In genomic region chr2:67304300-67304890, GRCh38 we compare ENCODE assay signal across 19 cellular contexts.
A peak's percentile ranks its signal among the peaks of the same experiment; 100 is the strongest.
DNase-seq lines count a peak whose midpoint lies in the region; ATAC-seq and TF ChIP-seq lines count a peak whose summit lies in the region.
"Had no signal": no experiment of that assay in that cellular context is flagged by ENCODE, and none has a peak within 500 bp of the region (broad histone marks: within the 10 kb centered on the region; RNA-seq: fewer than 3 reads in every experiment).

No MANE protein-coding gene starts in this region.

- dilution Hi-C loops in IMR-90 (cut with HindIII; ENCODE audit: low sequenced_read_pairs, unreplicated experiment), result no loop called here

- no peak overlapping the region for H2AK9ac ChIP-seq in IMR-90 (replicated peaks; ENCODE audit: low read depth, low read length, poor library complexity)

- H3K4me2 ChIP-seq in SK-N-SH, result no peak overlapping the region
- no peak overlapping the region for H3K4me2 ChIP-seq in IMR-90 (ENCODE audit: low read depth, low read length)

- TF ChIP-seq EP300 in SK-N-SH (IDR thresholded peaks at IDR 0.05; ENCODE audit: borderline replicate concordance in 1 of 2, low read depth in 1 of 2, low read length in 1 of 2), result no peak

- H2AFZ ChIP-seq in SK-N-SH (ENCODE audit: low read depth) (peak overlapping the region; percentile 35; the same call in 1 of the 2 replicates), IMR-90 (replicated peaks; ENCODE audit: low read length, poor library complexity) (no peak overlapping the region)

- TF ChIP-seq CTCF in SK-N-SH (IDR thresholded peaks at IDR 0.05) (no peak), IMR-90 (conservative IDR thresholded peaks at IDR 0.05; ENCODE audit: low read depth, low read length) (no peak)

- no peak overlapping the region for H3K23ac ChIP-seq in IMR-90 (ENCODE audit: low read depth, low read length)

- H3K56ac ChIP-seq in IMR-90 (ENCODE audit: extremely low read depth, insufficient read depth, low read length), result no peak overlapping the region

- H3K18ac ChIP-seq in IMR-90 (ENCODE audit: low read depth, low read length), result no peak overlapping the region

- TF ChIP-seq RAD21 in SK-N-SH (IDR thresholded peaks at IDR 0.05; ENCODE audit: low read length) (no peak), IMR-90 (IDR thresholded peaks at IDR 0.05; ENCODE audit: low read length) (no peak)

- no peak overlapping the region; the same call in 1 of the 2 replicates for H4K91ac ChIP-seq in IMR-90 (ENCODE audit: insufficient read depth, low read depth, low read length)

- no peak overlapping the region for H3K14ac ChIP-seq in IMR-90 (replicated peaks; ENCODE audit: low read depth, low read length)

- peaks cover 7% of the 10 kb centered on the region; the same call in 1 of the 2 replicates for H3K9me1 ChIP-seq in IMR-90 (ENCODE audit: insufficient read depth, low read length)

- H3K9ac ChIP-seq in SK-N-SH (no peak overlapping the region), IMR-90 (ENCODE audit: low read depth, low read length) (no peak overlapping the region)

- H3K27ac ChIP-seq in SK-N-SH (ENCODE audit: low read depth in 2 of 2, low read length in 1 of 2), result no peak overlapping the region
- no peak overlapping the region for H3K27ac ChIP-seq in IMR-90 (ENCODE audit: insufficient read depth, low read length)
- H3K27ac ChIP-seq: C4-2B, HL-60, RWPE1, SJSA1 had no signal

- ATAC-seq in SK-N-SH treated with all-trans-retinoic acid at 6 μM for 48 hours (no peak), IMR-90 (ENCODE audit: low read depth) (no peak), GM19023 (IDR thresholded peaks at IDR 0.05; ENCODE audit: unreplicated experiment) (no peak)

- no peak overlapping the region for H3K4ac ChIP-seq in IMR-90 (ENCODE audit: low read depth, low read length)

- H4K5ac ChIP-seq in IMR-90 (ENCODE audit: low read depth, low read length), result no peak overlapping the region

- H3K4me1 ChIP-seq in SK-N-SH (ENCODE audit: control insufficient read depth in 1 of 2, insufficient read depth in 2 of 2, low read depth in 1 of 2, low read length in 1 of 2) (no peaks in the 10 kb centered on the region), IMR-90 (ENCODE audit: control insufficient read depth, insufficient read depth, low read length) (peaks cover 1% of the 10 kb centered on the region; the same call in 1 of the 2 replicates)

- POLR2A ChIA-PET in SK-N-SH (lab: Yijun Ruan, JAX) (no interaction called here), IMR-90 (lab: Charles Lee; ENCODE audit: unreplicated experiment) (no interaction called here)

- H3K36me3 ChIP-seq in SK-N-SH (replicated peaks in 1 of 2; ENCODE audit: control insufficient read depth in 1 of 2, insufficient read depth in 2 of 2, low read length in 1 of 2) (no peaks in the 10 kb centered on the region), IMR-90 (ENCODE audit: control insufficient read depth, insufficient read depth, low read length) (no peaks in the 10 kb centered on the region)
- H3K36me3 ChIP-seq: SJSA1 had no signal

- CTCF ChIA-PET in SK-N-SH (lab: Yijun Ruan, JAX), result interaction anchor here (0.6 to 1.0 kb wide), 2 partner anchors 9 to 1818 kb away, joined by 3 read pairs; no protein-coding TSS in a partner anchor
- CTCF ChIA-PET in IMR-90 (lab: Yijun Ruan, JAX), result interaction anchor here (0.6 kb wide), 1 partner anchor 63 kb away, joined by 3 read pairs; no protein-coding TSS in a partner anchor

- no peak for TF ChIP-seq POLR2A in IMR-90 (IDR thresholded peaks at IDR 0.05; ENCODE audit: low read depth, low read length)

- H2BK5ac ChIP-seq in IMR-90 (ENCODE audit: low read depth, low read length, poor library complexity, severe bottlenecking), result no peak overlapping the region

- in situ Hi-C loops in IMR-90 (cut with MboI; ENCODE audit: low sequenced_read_pairs), result no loop called here

- H3K9me3 ChIP-seq in SK-N-SH, result no peaks in the 10 kb centered on the region
- H3K9me3 ChIP-seq in IMR-90 (ENCODE audit: control insufficient read depth, insufficient read depth, low read length), result no peaks in the 10 kb centered on the region
- H3K9me3 ChIP-seq: SJSA1 had no signal

- H3K4me3 ChIP-seq in SK-N-SH (ENCODE audit: low read depth in 2 of 2, low read length in 1 of 2) (no peak overlapping the region), IMR-90 (ENCODE audit: insufficient read depth, low read depth, low read length) (no peak overlapping the region)
- H3K4me3 ChIP-seq: SJSA1 had no signal

- no peaks in the 10 kb centered on the region for H3F3A ChIP-seq in SK-N-SH (replicated peaks; ENCODE audit: insufficient read depth)

- no peak for DNase-seq in SK-N-SH
- no peak for DNase-seq in IMR-90
- peak; percentile 87 for DNase-seq in NCI-H526 treated with DMSO at 0.1 percent for 48 hours (lab: John Stamatoyannopoulos, UW)
- DNase-seq in NCI-H1092 (lab: John Stamatoyannopoulos, UW), result no peak
- no peak for DNase-seq in foreskin melanocyte
- DNase-seq: DMS 273 treated with DMSO at 0.1 percent for 48 hours; H9; KG1; MM.1S; NCI-H1436; NCI-H2107; NCI-H345; NK-92 treated with Interleukin-12 subunit alpha and Interleukin-12 subunit beta, amount 100 ng/mL, for 24 hours had no signal

- H2BK15ac ChIP-seq in IMR-90 (ENCODE audit: low read depth, low read length), result 0 out of 3 replicates have a peak overlapping the region, but pooled peaks have one; percentile 31

- H3K27me3 ChIP-seq in SK-N-SH (ENCODE audit: insufficient read depth), result no peaks in the 10 kb centered on the region
- H3K27me3 ChIP-seq in IMR-90 (ENCODE audit: control insufficient read depth, insufficient read depth, low read length), result no peaks in the 10 kb centered on the region
- H3K27me3 ChIP-seq: SJSA1 had no signal

- 65% methylated on average over 6 of the region's 6 CpGs for WGBS in SK-N-SH (ENCODE audit: low lambda C conversion rate)
- WGBS in IMR-90 (ENCODE audit: extremely low coverage in 2 of 2, insufficient read length in 1 of 2), 2 experiments, result no CpG with 5 or more reads among the region's 6 CpGs

- intact Hi-C loops in IMR-90 (cut with micrococcal nuclease), result no loop called here

- H3K79me1 ChIP-seq in IMR-90 (ENCODE audit: low read depth in 1 of 2, low read length in 2 of 2), result no peaks in the 10 kb centered on the region

- H2BK20ac ChIP-seq in IMR-90 (ENCODE audit: low read depth, low read length), result no peak overlapping the region

- no peak overlapping the region for H2BK120ac ChIP-seq in IMR-90 (ENCODE audit: low read depth, low read length)

- H2AK5ac ChIP-seq in IMR-90 (ENCODE audit: low read depth, low read length), result no peak overlapping the region

- no peak overlapping the region for H4K8ac ChIP-seq in IMR-90 (ENCODE audit: low read depth in 2 of 2, low read length in 2 of 2)

- no peaks in the 10 kb centered on the region for H3K79me2 ChIP-seq in SK-N-SH (ENCODE audit: insufficient read depth)

- no peaks in the 10 kb centered on the region for H3K9me2 ChIP-seq in SK-N-SH

- no peaks in the 10 kb centered on the region for H4K20me1 ChIP-seq in SK-N-SH (ENCODE audit: insufficient read depth)
- H4K20me1 ChIP-seq in IMR-90 (ENCODE audit: insufficient read depth, low read length), result no peaks in the 10 kb centered on the region

- BruUV-seq in IMR-90 (replicated peaks; lab: Mats Ljungman, UMichigan), result no TSS peak

TF ChIP-seq in SK-N-SH, 30 proteins besides CTCF, POLR2A, EP300 and RAD21 (continues in another document):
- TF ChIP-seq GABPA (IDR thresholded peaks at IDR 0.05; ENCODE audit: low read depth) (no peak), RFX5 (IDR thresholded peaks at IDR 0.05; ENCODE audit: low read length) (no peak), SMC3 (IDR thresholded peaks at IDR 0.05; ENCODE audit: low read depth, low read length) (no peak), FOXJ3 (CRISPR knock-in tag; IDR thresholded peaks at IDR 0.05) (no peak), TEAD4 (IDR thresholded peaks at IDR 0.05; ENCODE audit: borderline replicate concordance, insufficient read depth) (no peak), SIN3A (IDR thresholded peaks at IDR 0.05; ENCODE audit: borderline replicate concordance, low read depth, low read length) (no peak), FOSL2 (IDR thresholded peaks at IDR 0.05; ENCODE audit: borderline replicate concordance, low read depth) (no peak)

TF ChIP-seq in SK-N-SH treated with all-trans-retinoic acid at 6 μM for 48 hours, 23 proteins besides CTCF, POLR2A, EP300 and RAD21:
- TF ChIP-seq ZNF70 (CRISPR knock-in tag; IDR thresholded peaks at IDR 0.05) (no peak), OSR1 (CRISPR knock-in tag; IDR thresholded peaks at IDR 0.05) (no peak), ISL1 (CRISPR knock-in tag; IDR thresholded peaks at IDR 0.05) (no peak), TOX (CRISPR knock-in tag; IDR thresholded peaks at IDR 0.05; ENCODE audit: borderline replicate concordance) (no peak), ZNF8 (CRISPR knock-in tag; IDR thresholded peaks at IDR 0.05) (no peak), ZC3H10 (CRISPR knock-in tag; IDR thresholded peaks at IDR 0.05) (no peak), TCF4 (CRISPR knock-in tag; IDR thresholded peaks at IDR 0.05; ENCODE audit: borderline replicate concordance) (no peak)

TF ChIP-seq in IMR-90, 13 proteins besides CTCF, POLR2A, EP300 and RAD21:
- no peak for TF ChIP-seq BHLHE40 (IDR thresholded peaks at IDR 0.05; ENCODE audit: low read depth, low read length)
- no peak for TF ChIP-seq CHD1 (IDR thresholded peaks at IDR 0.05; ENCODE audit: low read depth, low read length)
- no peak for TF ChIP-seq MAFK (IDR thresholded peaks at IDR 0.05; ENCODE audit: low read depth, low read length)
- no peak for TF ChIP-seq RCOR1 (IDR thresholded peaks at IDR 0.05; ENCODE audit: insufficient replicate concordance, low read length)
- TF ChIP-seq ELK1 (IDR thresholded peaks at IDR 0.05; ENCODE audit: borderline replicate concordance, low read depth, low read length), result no peak
- no peak for TF ChIP-seq CEBPB (IDR thresholded peaks at IDR 0.05; ENCODE audit: low read depth, low read length)
- no peak for TF ChIP-seq FOS (IDR thresholded peaks at IDR 0.05; ENCODE audit: low read depth, low read length)
- no peak for TF ChIP-seq USF2 (IDR thresholded peaks at IDR 0.05; ENCODE audit: low read depth, low read length)
